ENCODE assay signal across 8 cellular contexts in the genomic region with DNA sequence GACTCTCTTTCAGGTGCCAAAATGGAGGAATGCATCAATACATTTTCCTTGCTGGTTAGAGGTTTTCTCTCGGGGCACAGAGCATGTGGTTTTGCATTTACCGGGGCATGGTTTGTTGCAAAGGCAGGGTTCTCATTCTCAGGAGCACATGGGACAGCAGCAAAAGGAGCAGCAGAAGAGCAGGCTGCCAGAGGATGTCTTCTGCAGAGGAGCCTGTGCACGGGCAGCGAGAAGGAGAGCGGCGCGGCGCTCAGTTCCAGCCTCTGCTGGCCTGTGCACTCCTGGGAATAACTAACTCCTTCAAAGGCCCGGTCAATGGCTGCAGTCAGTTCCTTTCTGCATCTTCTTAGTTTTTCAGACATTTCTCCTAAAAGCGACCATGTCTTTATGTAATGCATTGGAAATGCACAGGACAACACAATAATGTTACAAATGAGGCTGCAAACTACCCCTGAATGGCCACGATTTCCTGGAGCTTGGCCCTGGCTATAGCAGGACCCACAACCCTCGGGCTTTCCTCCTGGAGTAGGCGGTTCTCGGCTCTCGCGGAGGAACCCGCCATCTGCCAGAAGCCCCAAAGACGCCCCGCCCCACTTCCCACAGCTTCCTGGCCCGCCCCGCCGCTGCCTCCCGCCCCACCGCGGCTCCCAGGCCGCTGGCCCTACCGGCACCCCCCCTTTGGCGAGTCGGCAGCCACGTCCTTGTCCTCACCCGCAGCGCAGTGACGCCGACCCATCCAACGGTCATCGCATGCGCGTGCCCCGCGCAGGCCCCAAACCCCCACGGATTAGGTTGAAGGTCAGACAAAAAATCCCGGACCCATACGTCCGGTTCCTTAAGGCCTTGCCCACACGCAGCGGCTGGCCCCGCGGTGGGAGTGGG. TPM values are rescaled to one million over a fixed set of nuclear protein-coding genes. Genes with fewer than 3 reads are reported as not detected.
DNase-seq lines count a peak whose midpoint lies in the region; ATAC-seq, FAIRE-seq and TF ChIP-seq lines count a peak whose summit lies in the region.

A gene (minus strand): TSS at position 758 of the 882 bp plus-strand sequence. CDS start 360 bp downstream, at position 398.

- TF ChIP-seq POLR2A in A549 (IDR thresholded peaks at IDR 0.05; ENCODE audit: low read length): 0 out of 2 replicates have a peak, but pooled peaks have one; percentile 33

- no peak for FAIRE-seq in A549 (lab: Jason Lieb, UNC)

- no peaks in the 10 kb centered on the region for H3K36me3 ChIP-seq in mucosa of descending colon (ENCODE audit: low read depth)

- peak within 1 kb of the TSS; percentile 73 to 95 for H3K27ac ChIP-seq in A549

- peak within 1 kb of the TSS; percentile 77 for H3K4me2 ChIP-seq in A549

- no peaks in the 10 kb centered on the region for H3K9me3 ChIP-seq in A549
- no peaks in the 10 kb centered on the region for H3K9me3 ChIP-seq in mucosa of descending colon

- peaks cover 4% of the 10 kb centered on the region; the same call in 2 of the 3 replicates for H3K4me1 ChIP-seq in A549
- H3K4me1 ChIP-seq in mucosa of descending colon (ENCODE audit: low read depth): peaks cover 15% of the 10 kb centered on the region

- CTCF ChIA-PET in A549 (lab: Yijun Ruan, JAX): no interaction called here
- CTCF ChIA-PET in HEK293T (lab: Yijun Ruan, JAX): no interaction called here

- intact Hi-C loops in mucosa of descending colon (cut with DNase I, micrococcal nuclease): no loop called here

- 67% methylated on average over 28 of the region's 48 CpGs for WGBS in A549 (ENCODE audit: missing lambda C conversion rate)

- peak; percentile 87 to 93 for ATAC-seq in A549
- ATAC-seq in mucosa of descending colon: peak; percentile 95

- H3K4me3 ChIP-seq in A549 (peak within 1 kb of the TSS; percentile 46), epithelial cell of proximal tubule (ENCODE audit: low read depth, low read length) (peak within 1 kb of the TSS; percentile 46), mucosa of descending colon (peak within 1 kb of the TSS; percentile 7)

- POLR2A ChIA-PET in A549 (lab: Yijun Ruan, JAX): no interaction called here
- POLR2A ChIA-PET in HEK293T (lab: Yijun Ruan, JAX): no interaction called here

- no peak for TF ChIP-seq EP300 in A549 (IDR thresholded peaks at IDR 0.05)

- TF ChIP-seq RAD21 in A549 (conservative IDR thresholded peaks at IDR 0.05 in 1 of 2, IDR thresholded peaks at IDR 0.05 in 1 of 2): no peak

- no peak for TF ChIP-seq CTCF in A549 (IDR thresholded peaks at IDR 0.05)
- TF ChIP-seq CTCF in epithelial cell of proximal tubule (conservative IDR thresholded peaks at IDR 0.05; ENCODE audit: low read depth, low read length): no peak
- TF ChIP-seq CTCF in mucosa of descending colon (IDR thresholded peaks at IDR 0.05): no peak

- DNase-seq in A549 (ENCODE audit: low read depth in 1 of 2, low spot score in 1 of 2) (peak; percentile 28 to 66), GM19238 (ENCODE audit: insufficient read length, low spot score) (peak; percentile 68), NCI-H2029 treated with DMSO at 0.1 percent for 48 hours (lab: John Stamatoyannopoulos, UW) (peak; percentile 40), activated T-cell treated with anti-CD3 and anti-CD28 coated beads for 4 hours (peak; percentile 53), epithelial cell of proximal tubule (ENCODE audit: low read depth) (no peak), mucosa of descending colon (peak; percentile 92 to 95 (median 94)), HEK293T (ENCODE audit: extremely low spot score) (no peak)
- peak; percentile 76 to 78 for DNase-seq in stimulated activated CD8-positive, alpha-beta memory T cell treated with anti-CD3 and anti-CD28 coated beads, Interleukin-15, amount 100 ng/mL, for 48 hours (ENCODE audit: low read depth in 2 of 2)

TF ChIP-seq in A549, 52 proteins besides CTCF, POLR2A, EP300 and RAD21 (continues in another document):
- TF ChIP-seq, protein P1, sequence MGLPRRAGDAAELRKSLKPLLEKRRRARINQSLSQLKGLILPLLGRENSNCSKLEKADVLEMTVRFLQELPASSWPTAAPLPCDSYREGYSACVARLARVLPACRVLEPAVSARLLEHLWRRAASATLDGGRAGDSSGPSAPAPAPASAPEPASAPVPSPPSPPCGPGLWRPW (IDR thresholded peaks at IDR 0.05): no peak
- TF ChIP-seq KDM1A (IDR thresholded peaks at IDR 0.05; ENCODE audit: low read depth) (no peak), SREBF2 (IDR thresholded peaks at IDR 0.05) (no peak), SMC3 (IDR thresholded peaks at IDR 0.05) (no peak), BHLHE40 (IDR thresholded peaks at IDR 0.05; ENCODE audit: low read depth, low read length) (no peak), CHD2 (IDR thresholded peaks at IDR 0.05; ENCODE audit: low read length, partially characterized antibody) (peak; percentile 73), TP53 (CRISPR knock-in tag; IDR thresholded peaks at IDR 0.05) (no peak), POLR2AphosphoS2 (conservative IDR thresholded peaks at IDR 0.05; ENCODE audit: low read length) (0 out of 2 replicates have a peak, but pooled peaks have one; percentile 43), JUN (IDR thresholded peaks at IDR 0.05) (peak in 1 of 2 experiments; percentile 41; a peak in 2 of 5 replicates)

TF ChIP-seq in HEK293T, 16 proteins besides CTCF, POLR2A, EP300 and RAD21:
- TF ChIP-seq ZNF384 (IDR thresholded peaks at IDR 0.05): no peak
- no peak for TF ChIP-seq BHLHE40 (IDR thresholded peaks at IDR 0.05; ENCODE audit: borderline replicate concordance)
- TF ChIP-seq ELF4 (IDR thresholded peaks at IDR 0.05): no peak
- no peak for TF ChIP-seq LEF1 (IDR thresholded peaks at IDR 0.05; ENCODE audit: borderline replicate concordance)

RNA-seq across cellular contexts. Expression of the gene that starts here (rescaled TPM):
- polyA plus RNA-seq in A549 (2011; rRNA removed): 1.9 and 2.0 TPM in 2 replicates
- 1.5 and 2.2 TPM in 2 replicates for polyA plus RNA-seq in A549 (2012; cell fraction: cytosol; rRNA removed)
- polyA plus RNA-seq in A549 (2012; cell fraction: nucleus; rRNA removed): 4.5 and 4.6 TPM in 2 replicates
- polyA plus RNA-seq in A549 (2017; fragmentation: RNase III; extraction: RNeasy Plus Mini Kit Qiagen cat#74134 plus additional on column Dnase treatment): 1.5 to 2.0 TPM (median 1.7 TPM) in 3 replicates
- 1.2 and 1.7 TPM in 2 replicates for polyA minus RNA-seq in A549 (2011; rRNA and poly(A)+ RNA removed)
- total RNA-seq in epithelial cell of proximal tubule: 0.51 and 0.92 TPM in 2 replicates
- total RNA-seq in mucosa of descending colon: 1 to 10 TPM; 4.5 to 7.8 (median 5.5) TPM

Comparison
In these comparisons a context has a peak if more than half of its experiments do, and no peak if none do; other contexts are left out.
1. DNase-seq: peak in A549 (2 of 2), GM19238 (single experiment), NCI-H2029 treated with DMSO at 0.1 percent for 48 hours (single experiment), activated T-cell treated with anti-CD3 and anti-CD28 coated beads for 4 hours (single experiment), mucosa of descending colon (3 of 3) and stimulated activated CD8-positive, alpha-beta memory T cell treated with anti-CD3 and anti-CD28 coated beads, Interleukin-15, amount 100 ng/mL, for 48 hours (2 of 2); none in epithelial cell of proximal tubule (single experiment) and HEK293T (single experiment).
2. Peak in every context shown above with its lines, with median percentiles within 50 percentile points of each other: H3K4me3 ChIP-seq.